ENCODE assay signal across 8 cellular contexts in the genomic region with DNA sequence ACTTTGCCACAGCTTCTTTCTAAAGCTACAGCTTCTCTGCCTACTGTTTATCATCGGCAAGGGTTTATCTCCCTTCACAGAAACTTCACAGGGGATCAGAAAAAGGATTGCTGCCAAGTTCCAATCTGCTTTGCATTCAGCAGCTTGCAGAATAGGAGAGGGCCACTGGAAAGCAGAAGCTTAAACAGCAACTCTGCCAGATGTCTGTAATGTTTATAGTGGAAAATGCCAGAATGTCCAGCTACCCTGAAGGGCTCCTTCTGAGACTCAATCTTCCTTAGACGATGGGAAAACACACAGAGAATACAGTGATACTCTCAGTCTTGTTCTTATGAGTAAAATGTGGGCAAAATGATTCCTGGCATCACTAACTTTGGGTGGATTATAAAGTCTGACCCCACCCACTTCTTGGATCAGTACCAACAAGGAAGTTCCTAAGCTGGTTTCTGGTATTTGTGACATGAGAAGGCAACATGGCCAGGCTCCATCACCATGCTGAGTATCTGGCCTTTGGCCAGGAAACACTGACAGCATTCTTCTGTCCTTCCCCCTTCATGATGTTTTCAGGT. TPM values are rescaled to one million over a fixed set of nuclear protein-coding genes. Genes with fewer than 3 reads are reported as not detected.
A peak's percentile ranks its signal among the peaks of the same experiment; 100 is the strongest.
DNase-seq lines count a peak whose midpoint lies in the region; ATAC-seq and TF ChIP-seq lines count a peak whose summit lies in the region.

No MANE protein-coding gene starts in this region.

- intact Hi-C loops in colonic mucosa (cut with DNase I): no loop called here

- CTCF ChIA-PET in BJ (lab: Yijun Ruan, JAX): interaction anchor here (1.0 to 1.9 kb wide), 5 partner anchors 9 to 138 kb away, joined by 3 to 9 read pairs (median 5); no protein-coding TSS in a partner anchor

- POLR2A ChIA-PET in BJ (lab: Charles Lee): interaction anchor here (0.8 kb wide), 1 partner anchor 10 kb away, joined by 22 read pairs; no protein-coding TSS in a partner anchor

- H3K9me3 ChIP-seq in colonic mucosa: no peaks in the 10 kb centered on the region

- H3K4me3 ChIP-seq in BJ (ENCODE audit: low read depth, low read length) (no peak overlapping the region), colonic mucosa (no peak overlapping the region)

- H3K4me1 ChIP-seq in colonic mucosa: peaks cover 11% of the 10 kb centered on the region

- DNase-seq in BJ (ENCODE audit: low read depth): peak; percentile 80
- DNase-seq in NCI-H2171 (lab: John Stamatoyannopoulos, UW): peak; percentile 19
- DNase-seq in colonic mucosa: peak; percentile 82
- peak; percentile 90 for DNase-seq in medulla oblongata (ENCODE audit: extremely low spot score)
- DNase-seq in KG1 (lab: John Stamatoyannopoulos, UW): no peak
- DNase-seq in NCI-H1417 (lab: John Stamatoyannopoulos, UW): no peak

- H3K36me3 ChIP-seq in BJ (ENCODE audit: control insufficient read depth, insufficient read depth, low read length) (peaks cover 24% of the 10 kb centered on the region), colonic mucosa (no peaks in the 10 kb centered on the region)

- H3K9ac ChIP-seq in colonic mucosa (ENCODE audit: low read depth in 2 of 2, low read length in 2 of 2): no peak overlapping the region

- peak overlapping the region; percentile 51 for H3K27ac ChIP-seq in colonic mucosa

- ATAC-seq in GM19397 (IDR thresholded peaks at IDR 0.05; ENCODE audit: unreplicated experiment): no peak
- no peak for ATAC-seq in GM18861 (IDR thresholded peaks at IDR 0.05; ENCODE audit: unreplicated experiment)

- no peaks in the 10 kb centered on the region for H3K27me3 ChIP-seq in BJ (ENCODE audit: control insufficient read depth, insufficient read depth, low read length)
- H3K27me3 ChIP-seq in colonic mucosa: no peaks in the 10 kb centered on the region

- TF ChIP-seq CTCF in BJ (IDR thresholded peaks at IDR 0.05; ENCODE audit: insufficient read depth, low read depth, low read length) (no peak), colonic mucosa (IDR thresholded peaks at IDR 0.05) (no peak)

RNA-seq across cellular contexts. Expression of gene STOM, which starts 19.0 kb away (rescaled TPM):
- polyA plus RNA-seq in BJ (2011; rRNA removed): 223 and 275 TPM in 2 replicates
- polyA minus RNA-seq in BJ (2011; rRNA and poly(A)+ RNA removed): 89.2 and 94.1 TPM in 2 replicates
- 100 to 1,000 TPM in 1 of 2 donors, 10 to 100 TPM in 1; 58.7 to 110 TPM for total RNA-seq in colonic mucosa

Comparison
In these comparisons a context has a peak if more than half of its experiments do, and no peak if none do; other contexts are left out.
1. DNase-seq: peak in BJ (single experiment), NCI-H2171 (single experiment), colonic mucosa (single experiment) and medulla oblongata (single experiment); none in KG1 (single experiment) and NCI-H1417 (0 of 3).